ENCODE assay signal across 4 cellular contexts in genomic region chr17:21720566-21720965, GRCh38. TPM values are rescaled to one million over a fixed set of nuclear protein-coding genes. Genes with fewer than 3 reads are reported as not detected.
"Had no signal": no experiment of that assay in that cellular context is flagged by ENCODE, and none has a peak within 500 bp of the region (broad histone marks: within the 10 kb centered on the region; RNA-seq: fewer than 3 reads in every experiment).

No MANE protein-coding gene starts in this region.

RNA-seq across cellular contexts. Expression of gene KCNJ18, which starts 28.2 kb away (rescaled TPM):
- total RNA-seq: LHCN-M2, M059J, MCF 10A, NCI-H460 had no signal
